ENCODE assay signal across 10 cellular contexts in genomic region chr18:35564795-35565453, GRCh38. TPM values are rescaled to one million over a fixed set of nuclear protein-coding genes. Genes with fewer than 3 reads are reported as not detected.
A peak's percentile ranks its signal among the peaks of the same experiment; 100 is the strongest.
DNase-seq lines count a peak whose midpoint lies in the region; ATAC-seq, FAIRE-seq and TF ChIP-seq lines count a peak whose summit lies in the region.
"Had no signal": no experiment of that assay in that cellular context is flagged by ENCODE, and none has a peak within 500 bp of the region (broad histone marks: within the 10 kb centered on the region; RNA-seq: fewer than 3 reads in every experiment).

No MANE protein-coding gene starts in this region.

- intact Hi-C loops in kidney (cut with DNase I) = no loop called here

- H3K4me1 ChIP-seq in kidney (ENCODE audit: control insufficient read depth in 1 of 2, insufficient read depth in 1 of 2, low read depth in 1 of 2, low read length in 2 of 2) = no peaks in the 10 kb centered on the region

- H3K27ac ChIP-seq in kidney (ENCODE audit: low read depth in 2 of 2, low read length in 2 of 2) = no peak overlapping the region

- no peak overlapping the region for H3K4me3 ChIP-seq in H7 (ENCODE audit: insufficient read depth, low read depth, low read length)
- H3K4me3 ChIP-seq in kidney (ENCODE audit: low read length in 2 of 2) = no peak overlapping the region

- H3K27me3 ChIP-seq in H7 (ENCODE audit: control insufficient read depth, insufficient read depth, low read length) = no peaks in the 10 kb centered on the region

- H3K9ac ChIP-seq in kidney (ENCODE audit: low read length in 2 of 2) = no peak overlapping the region

- no peaks in the 10 kb centered on the region for H3K9me3 ChIP-seq in kidney (ENCODE audit: control insufficient read depth in 1 of 2, low read length in 2 of 2)

- FAIRE-seq in D721Med (lab: Jason Lieb, UNC) (peak; percentile 38), kidney (lab: Jason Lieb, UNC) (no peak)

- TF ChIP-seq CTCF in D721Med (IDR thresholded peaks at IDR 0.05; ENCODE audit: insufficient read depth, missing control alignments) = no peak
- no peak for TF ChIP-seq CTCF in kidney (IDR thresholded peaks at IDR 0.05; ENCODE audit: borderline replicate concordance, extremely low read depth, insufficient read depth)

- DNase-seq in D721Med (ENCODE audit: insufficient read length, low spot score) = no peak
- no peak for DNase-seq in NCI-H187 (lab: John Stamatoyannopoulos, UW)
- DNase-seq in H7 = no peak
- no peak for DNase-seq in NCI-H146 treated with DMSO at 0.1 percent for 48 hours (lab: John Stamatoyannopoulos, UW; ENCODE audit: unreplicated experiment)
- no peak for DNase-seq in kidney
- DNase-seq: effector memory CD4-positive, alpha-beta T cell; stimulated activated naive CD8-positive, alpha-beta T cell treated with anti-CD3 and anti-CD28 coated beads, Interleukin-15, Interleukin-2, amounts not matched to agents 100 U/mL and 50 U/mL, for 24 hours had no signal

- H3K36me3 ChIP-seq in H7 (replicated peaks; ENCODE audit: control insufficient read depth, insufficient read depth, low read length) (no peaks in the 10 kb centered on the region), kidney (ENCODE audit: control insufficient read depth in 1 of 2, insufficient read depth in 2 of 2, low read length in 2 of 2) (no peaks in the 10 kb centered on the region)

- ATAC-seq in GM19324 (IDR thresholded peaks at IDR 0.05; ENCODE audit: low FRiP score, unreplicated experiment) (peak; percentile 69), HG02623 (IDR thresholded peaks at IDR 0.05; ENCODE audit: unreplicated experiment) (peak; percentile 83), HG03439 (IDR thresholded peaks at IDR 0.05; ENCODE audit: unreplicated experiment) (peak; percentile 71)
- ATAC-seq: stimulated activated naive CD8-positive, alpha-beta T cell treated with anti-CD3 and anti-CD28 coated beads, Interleukin-15, Interleukin-2, amounts not matched to agents 100 U/mL and 50 U/mL, for 24 hours had no signal

RNA-seq across cellular contexts. Expression of gene GALNT1, which starts 16.6 kb away (rescaled TPM):
- 83.3 and 93.4 TPM in 2 replicates for total RNA-seq in H7 (2014; rRNA removed; shearing (Covaris generic))
- 59.3 TPM for total RNA-seq in kidney
- 11.8 TPM for polyA plus RNA-seq in kidney (ENCODE audit: insufficient read depth, low read depth, low replicate concordance)
